ENCODE assay signal across 31 cellular contexts in the genomic region with DNA sequence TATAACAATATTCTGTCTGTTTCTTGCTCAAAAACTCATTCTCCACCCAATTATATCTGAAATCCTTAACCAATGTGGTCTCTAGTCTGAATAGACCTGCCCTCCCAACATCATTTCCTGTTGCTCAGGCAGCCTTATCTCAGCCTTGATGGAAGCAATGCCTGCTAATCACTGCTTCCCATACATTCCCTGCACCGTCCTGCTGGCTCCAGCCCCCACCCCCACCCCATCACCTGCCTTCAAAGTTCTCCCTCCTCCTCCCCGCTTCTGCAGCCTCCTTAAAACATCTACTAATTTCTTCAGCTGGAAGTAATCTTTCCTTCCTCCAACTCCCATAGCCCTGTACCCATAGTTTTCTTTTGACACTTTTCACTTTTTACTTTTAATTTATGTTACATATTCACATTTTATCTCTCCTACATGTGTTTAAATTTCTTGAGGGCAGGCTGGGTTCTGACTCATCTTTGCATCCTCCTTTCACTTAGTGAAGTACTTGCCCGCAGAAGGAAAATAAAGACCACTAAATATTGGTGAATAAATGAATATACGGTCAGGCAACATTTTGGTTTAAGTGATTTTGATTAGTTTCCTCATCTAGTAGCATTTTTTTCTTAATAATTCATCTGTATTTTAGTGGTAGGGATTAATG.
"Had no signal": no experiment of that assay in that cellular context is flagged by ENCODE, and none has a peak within 500 bp of the region (broad histone marks: within the 10 kb centered on the region; RNA-seq: fewer than 3 reads in every experiment).

No MANE protein-coding gene starts in this region.

- ATAC-seq: activated CD4-positive, CD25-positive, alpha-beta regulatory T cell treated with anti-CD3 and anti-CD28 coated beads, Interleukin-2, amount 50 U/mL, for 24 hours; activated T-helper 17 cell treated with anti-CD3 and anti-CD28 coated beads, Interleukin-2, amount 50 U/mL, for 72 hours; esophagus mucosa; left lung; lower lobe of right lung; sciatic nerve; stimulated activated effector memory CD8-positive, alpha-beta T cell treated with anti-CD3 and anti-CD28 coated beads, Interleukin-12 subunit alpha, Interleukin-12 subunit beta, amount 100 ng/mL, for 72 hours; stimulated activated naive CD8-positive, alpha-beta T cell treated with anti-CD3 and anti-CD28 coated beads, Interleukin-15, amount 100 ng/mL, for 72 hours had no signal

- H3K4me3 ChIP-seq: left lung, lower lobe of right lung, ovary, prostate gland, upper lobe of left lung, vagina had no signal

- DNase-seq: activated CD4-positive, alpha-beta memory T cell treated with anti-CD3 and anti-CD28 coated beads for 36 hours; activated CD4-positive, alpha-beta T cell treated with anti-CD3 and anti-CD28 coated beads, Interleukin-2, amount 10 ng/mL, durations not matched to agents 24 days and 14 days; activated CD8-positive, alpha-beta memory T cell treated with anti-CD3 and anti-CD28 coated beads, Interleukin-2, amount 50 U/mL, for 4 hours; activated gamma-delta T cell treated with Interleukin-2 at 50 U/mL for 16 hours; activated naive CD4-positive, alpha-beta T cell treated with anti-CD3 and anti-CD28 coated beads, Interleukin-2, amount 50 U/mL, for 16 hours; activated T-cell treated with anti-CD3 and anti-CD28 coated beads, Interleukin-2, amount 50 U/mL, for 24 hours; amygdala; central memory CD4-positive, alpha-beta T cell; endodermal cell; foreskin fibroblast; head of caudate nucleus; hippocampal formation; left lung; lower lobe of right lung; nephron progenitor cell; ovary; retina; small intestine; stimulated activated CD4-positive, alpha-beta T cell treated with anti-CD3 and anti-CD28 coated beads, Interleukin-4, amount 100 ng/mL, for 24 hours; stimulated activated naive CD8-positive, alpha-beta T cell treated with anti-CD3 and anti-CD28 coated beads, Interleukin-15, amount 100 ng/mL, for 72 hours; substantia nigra; T-helper 2 cell; upper lobe of left lung had no signal

- H3K27ac Mint-ChIP-seq: activated CD4-positive, alpha-beta memory T cell treated with anti-CD3 and anti-CD28 coated beads for 36 hours; activated CD4-positive, alpha-beta T cell treated with anti-CD3 and anti-CD28 coated beads, Interleukin-2, amount 10 ng/mL, durations not matched to agents 24 days and 14 days; activated T-cell treated with anti-CD3 and anti-CD28 coated beads, Interleukin-2, amount 50 U/mL, for 24 hours; activated T-helper 17 cell treated with anti-CD3 and anti-CD28 coated beads, Interleukin-2, amount 50 U/mL, for 72 hours; endodermal cell; stimulated activated effector memory CD8-positive, alpha-beta T cell treated with anti-CD3 and anti-CD28 coated beads, Interleukin-12 subunit alpha, Interleukin-12 subunit beta, amount 100 ng/mL, for 72 hours; stimulated activated naive CD8-positive, alpha-beta T cell treated with anti-CD3 and anti-CD28 coated beads, Interleukin-15, amount 100 ng/mL, for 72 hours had no signal

- H3K27me3 ChIP-seq: left lung, ovary, upper lobe of left lung, vagina had no signal

- H3K4me3 Mint-ChIP-seq: activated CD4-positive, alpha-beta memory T cell treated with anti-CD3 and anti-CD28 coated beads for 36 hours; activated CD4-positive, alpha-beta T cell treated with anti-CD3 and anti-CD28 coated beads, Interleukin-2, amount 10 ng/mL, durations not matched to agents 24 days and 14 days; activated T-cell treated with anti-CD3 and anti-CD28 coated beads, Interleukin-2, amount 50 U/mL, for 24 hours; activated T-helper 17 cell treated with anti-CD3 and anti-CD28 coated beads, Interleukin-2, amount 50 U/mL, for 72 hours; endodermal cell; nephron progenitor cell; stimulated activated effector memory CD8-positive, alpha-beta T cell treated with anti-CD3 and anti-CD28 coated beads, Interleukin-12 subunit alpha, Interleukin-12 subunit beta, amount 100 ng/mL, for 72 hours; stimulated activated naive CD8-positive, alpha-beta T cell treated with anti-CD3 and anti-CD28 coated beads, Interleukin-15, amount 100 ng/mL, for 72 hours had no signal

- FAIRE-seq: small intestine had no signal

- H3K27ac ChIP-seq: left lung, lower lobe of right lung, ovary, prostate gland, upper lobe of left lung, vagina, VCaP had no signal

- H3K9me3 Mint-ChIP-seq: activated CD4-positive, alpha-beta memory T cell treated with anti-CD3 and anti-CD28 coated beads for 36 hours; activated CD4-positive, alpha-beta T cell treated with anti-CD3 and anti-CD28 coated beads, Interleukin-2, amount 10 ng/mL, durations not matched to agents 24 days and 14 days; activated T-helper 17 cell treated with anti-CD3 and anti-CD28 coated beads, Interleukin-2, amount 50 U/mL, for 72 hours; endodermal cell had no signal

- H3K36me3 ChIP-seq: left lung, lower lobe of right lung, ovary, prostate gland had no signal

- H3K27me3 Mint-ChIP-seq: activated CD4-positive, alpha-beta memory T cell treated with anti-CD3 and anti-CD28 coated beads for 36 hours; activated CD4-positive, alpha-beta T cell treated with anti-CD3 and anti-CD28 coated beads, Interleukin-2, amount 10 ng/mL, durations not matched to agents 24 days and 14 days; activated T-cell treated with anti-CD3 and anti-CD28 coated beads, Interleukin-2, amount 50 U/mL, for 24 hours; activated T-helper 17 cell treated with anti-CD3 and anti-CD28 coated beads, Interleukin-2, amount 50 U/mL, for 72 hours had no signal

- H3K4me1 ChIP-seq: left lung, lower lobe of right lung, prostate gland, upper lobe of left lung, vagina had no signal

- H3K36me3 Mint-ChIP-seq: activated CD4-positive, alpha-beta memory T cell treated with anti-CD3 and anti-CD28 coated beads for 36 hours; stimulated activated effector memory CD8-positive, alpha-beta T cell treated with anti-CD3 and anti-CD28 coated beads, Interleukin-12 subunit alpha, Interleukin-12 subunit beta, amount 100 ng/mL, for 72 hours had no signal

- H3K9me3 ChIP-seq: left lung, lower lobe of right lung, ovary, prostate gland, upper lobe of left lung, vagina had no signal

- H3K4me1 Mint-ChIP-seq: activated CD4-positive, alpha-beta T cell treated with anti-CD3 and anti-CD28 coated beads, Interleukin-2, amount 10 ng/mL, durations not matched to agents 24 days and 14 days; activated T-helper 17 cell treated with anti-CD3 and anti-CD28 coated beads, Interleukin-2, amount 50 U/mL, for 72 hours; stimulated activated effector memory CD8-positive, alpha-beta T cell treated with anti-CD3 and anti-CD28 coated beads, Interleukin-12 subunit alpha, Interleukin-12 subunit beta, amount 100 ng/mL, for 72 hours; stimulated activated naive CD8-positive, alpha-beta T cell treated with anti-CD3 and anti-CD28 coated beads, Interleukin-15, amount 100 ng/mL, for 72 hours had no signal
